18 cellular contexts compared by ENCODE assay signal in the genomic region with DNA sequence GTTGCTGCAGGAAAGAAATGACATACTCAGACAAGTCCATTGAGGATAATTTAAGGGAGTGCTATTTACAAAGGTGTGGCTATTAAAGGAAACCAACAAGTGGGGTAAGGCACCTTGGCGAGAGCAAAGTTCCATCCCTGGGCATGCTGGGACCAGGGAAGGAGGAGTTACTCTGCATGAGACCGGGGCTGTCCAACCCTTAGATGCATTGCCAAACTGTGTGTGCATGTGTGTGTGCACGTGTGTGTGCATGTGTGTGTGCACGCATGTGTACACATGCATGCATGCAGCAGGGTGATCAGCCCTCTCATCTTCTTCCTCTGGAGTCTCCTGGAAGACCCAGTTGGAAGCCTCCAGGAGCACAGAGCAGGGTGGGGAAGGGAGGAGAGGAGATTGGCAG.
"Had no signal": no experiment of that assay in that cellular context is flagged by ENCODE, and none has a peak within 500 bp of the region (broad histone marks: within the 10 kb centered on the region; RNA-seq: fewer than 3 reads in every experiment).

No MANE protein-coding gene starts in this region.

- H3K27me3 ChIP-seq: right atrium auricular region, suprapubic skin, thyroid gland had no signal

- H3K4me1 ChIP-seq: foreskin keratinocyte, right atrium auricular region, suprapubic skin, thyroid gland had no signal

- DNase-seq: foreskin keratinocyte; immature natural killer cell; kidney; left cardiac atrium; mesendoderm; naive B cell; nephron progenitor cell; posterior cingulate gyrus; stimulated activated CD4-positive, alpha-beta T cell treated with anti-CD3 and anti-CD28 coated beads, Interleukin-4, amount 100 ng/mL, for 1 hour; stimulated activated CD8-positive, alpha-beta memory T cell treated with anti-CD3 and anti-CD28 coated beads, Interleukin-4, amount 100 ng/mL, for 48 hours; stimulated activated naive CD8-positive, alpha-beta T cell treated with anti-CD3 and anti-CD28 coated beads, Interleukin-15, Interleukin-2, amounts not matched to agents 100 U/mL and 50 U/mL, for 24 hours; thyroid gland had no signal

- H3K36me3 ChIP-seq: cardiac muscle cell, neutrophil, right atrium auricular region, suprapubic skin, thyroid gland had no signal

- H3K4me3 ChIP-seq: cardiac muscle cell, right atrium auricular region, smooth muscle cell, suprapubic skin, thyroid gland had no signal

- H3K27ac ChIP-seq: cardiac muscle cell, foreskin keratinocyte, neutrophil, right atrium auricular region, suprapubic skin, thyroid gland had no signal

- H3K9me3 ChIP-seq: neutrophil, right atrium auricular region, suprapubic skin, thyroid gland had no signal

- ATAC-seq: foreskin keratinocyte; left cardiac atrium; stimulated activated effector memory CD8-positive, alpha-beta T cell treated with anti-CD3 and anti-CD28 coated beads, Interleukin-12 subunit alpha, Interleukin-12 subunit beta, amount 100 ng/mL, for 72 hours; stimulated activated naive CD8-positive, alpha-beta T cell treated with anti-CD3 and anti-CD28 coated beads, Interleukin-15, Interleukin-2, amounts not matched to agents 100 U/mL and 50 U/mL, for 24 hours had no signal
